ENCODE assay signal across 8 cellular contexts in genomic region chr3:101195951-101196713, GRCh38.
A peak's percentile ranks its signal among the peaks of the same experiment; 100 is the strongest.
DNase-seq lines count a peak whose midpoint lies in the region; ATAC-seq and TF ChIP-seq lines count a peak whose summit lies in the region.

No MANE protein-coding gene starts in this region.

- no peaks in the 10 kb centered on the region for H3K36me3 Mint-ChIP-seq in activated T-cell treated with anti-CD3 and anti-CD28 coated beads, Interleukin-2, amount 50 U/mL, for 72 hours (ENCODE audit: insufficient read depth in 2 of 2)
- H3K36me3 Mint-ChIP-seq in natural killer cell, result no peaks in the 10 kb centered on the region

- ATAC-seq in activated T-cell treated with anti-CD3 and anti-CD28 coated beads, Interleukin-2, amount 50 U/mL, for 72 hours (replicated peaks in 1 of 2), result peak in 1 of 2 donors; percentile 39
- no peak for ATAC-seq in GM18909 (IDR thresholded peaks at IDR 0.05; ENCODE audit: poor library complexity, unreplicated experiment)
- no peak for ATAC-seq in natural killer cell

- intact Hi-C loops in natural killer cell (cut with micrococcal nuclease), result no loop called here

- peak overlapping the region; percentile 64 for H3K27ac Mint-ChIP-seq in activated T-cell treated with anti-CD3 and anti-CD28 coated beads, Interleukin-2, amount 50 U/mL, for 72 hours
- H3K27ac Mint-ChIP-seq in natural killer cell, result no peak overlapping the region

- TF ChIP-seq CTCF in natural killer cell (IDR thresholded peaks at IDR 0.05), result no peak

- peaks cover 20% of the 10 kb centered on the region for H3K27me3 Mint-ChIP-seq in activated T-cell treated with anti-CD3 and anti-CD28 coated beads, Interleukin-2, amount 50 U/mL, for 72 hours (ENCODE audit: low read depth)
- peaks cover 0 to 3% of the 10 kb centered on the region in 2 donors for H3K27me3 Mint-ChIP-seq in natural killer cell (ENCODE audit: low read depth in 2 of 2)

- H3K4me1 Mint-ChIP-seq in activated T-cell treated with anti-CD3 and anti-CD28 coated beads, Interleukin-2, amount 50 U/mL, for 72 hours (ENCODE audit: low read depth), result peaks cover 9% of the 10 kb centered on the region
- H3K4me1 Mint-ChIP-seq in natural killer cell, result no peaks in the 10 kb centered on the region

- DNase-seq in activated T-cell treated with anti-CD3 and anti-CD28 coated beads, Interleukin-2, amount 50 U/mL, for 72 hours, result no peak
- DNase-seq in activated T-cell treated with anti-CD3 and anti-CD28 coated beads, Interleukin-2, amount 50 U/mL, for 1 hour, result no peak
- DNase-seq in NCI-H774 (lab: John Stamatoyannopoulos, UW) (peak; percentile 32), dermis microvascular lymphatic vessel endothelial cell (ENCODE audit: low read depth in 2 of 2) (peak; percentile 72 to 78), myocyte (ENCODE audit: low read depth) (peak; percentile 82), natural killer cell (no peak), NCI-H2227 (lab: John Stamatoyannopoulos, UW; ENCODE audit: unreplicated experiment) (no peak)

- no peak overlapping the region for H3K4me3 Mint-ChIP-seq in activated T-cell treated with anti-CD3 and anti-CD28 coated beads, Interleukin-2, amount 50 U/mL, for 72 hours
- H3K4me3 Mint-ChIP-seq in natural killer cell, result no peak overlapping the region

- peaks cover 0 to 5% of the 10 kb centered on the region in 2 donors for H3K9me3 Mint-ChIP-seq in activated T-cell treated with anti-CD3 and anti-CD28 coated beads, Interleukin-2, amount 50 U/mL, for 72 hours
- H3K9me3 Mint-ChIP-seq in natural killer cell, result no peaks in the 10 kb centered on the region

Comparison
In these comparisons a context has a peak if more than half of its experiments do, and no peak if none do; other contexts are left out.
1. DNase-seq: peak in NCI-H774 (single experiment), dermis microvascular lymphatic vessel endothelial cell (2 of 2) and myocyte (single experiment); none in activated T-cell treated with anti-CD3 and anti-CD28 coated beads, Interleukin-2, amount 50 U/mL, for 72 hours (0 of 2), activated T-cell treated with anti-CD3 and anti-CD28 coated beads, Interleukin-2, amount 50 U/mL, for 1 hour (single experiment), natural killer cell (single experiment) and NCI-H2227 (single experiment).